ENCODE assay signal across 8 cellular contexts in the genomic region with DNA sequence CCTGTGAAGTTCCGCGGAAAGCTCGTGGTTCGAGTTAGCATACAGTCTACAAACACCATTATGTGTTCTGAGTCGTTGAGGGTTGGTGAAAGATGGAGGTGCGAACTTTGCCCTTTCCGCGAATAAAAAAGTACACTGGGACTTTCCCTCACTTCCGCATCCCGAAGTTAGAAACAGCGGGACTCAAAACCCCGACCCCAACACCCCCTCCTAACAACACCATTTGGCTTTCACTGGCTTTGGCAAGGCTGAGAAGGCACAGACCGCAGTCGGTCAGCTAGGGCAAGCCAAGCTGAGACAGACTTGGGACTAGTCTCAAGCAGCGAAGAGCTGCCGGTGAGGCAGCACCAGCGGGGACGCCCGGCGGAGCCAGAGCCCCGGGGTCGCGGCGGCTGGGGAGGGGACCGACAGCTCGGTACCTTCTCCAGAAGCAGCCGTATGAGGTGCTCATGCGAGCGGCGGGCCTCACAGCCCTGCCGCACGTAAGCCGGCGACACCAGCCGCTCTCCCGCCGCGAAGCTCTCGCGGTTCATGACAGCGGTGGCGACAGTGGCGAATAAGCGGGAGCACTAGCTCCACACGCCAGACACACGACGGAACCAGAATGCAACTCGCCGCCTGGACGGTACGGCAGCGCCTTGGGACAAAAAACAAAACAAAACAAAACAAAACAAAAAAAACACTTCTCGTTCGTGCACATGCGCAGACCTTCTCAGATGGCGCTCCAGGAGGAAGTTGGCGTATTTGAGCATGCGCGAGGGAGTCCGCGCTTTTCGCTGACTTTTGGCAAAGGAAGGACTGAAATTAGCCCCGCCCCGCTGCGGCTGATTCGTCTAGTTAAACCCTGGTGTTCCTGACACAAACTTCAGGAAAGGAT. TPM values are rescaled to one million over a fixed set of nuclear protein-coding genes. Genes with fewer than 3 reads are reported as not detected.
DNase-seq lines count a peak whose midpoint lies in the region; ATAC-seq, FAIRE-seq and TF ChIP-seq lines count a peak whose summit lies in the region.

SEPSECS (minus strand) TSS at position 613 of the 877 bp plus-strand sequence; CDS start at position 533, 80 bp downstream.

- peak; percentile 98 for DNase-seq in EL
- DNase-seq in H54 (ENCODE audit: insufficient read length, low spot score): peak; percentile 49
- peak; percentile 87 for DNase-seq in activated effector memory CD4-positive, alpha-beta T cell treated with Interleukin-2 at 50 U/mL for 16 hours
- peak; percentile 99 for DNase-seq in fibroblast of pulmonary artery (ENCODE audit: low read depth)
- peak; percentile 95 for DNase-seq in natural killer cell treated with Interleukin-12 subunit alpha and Interleukin-12 subunit beta and Interleukin-15 and Interleukin-18, amount 100 ng/mL, for 72 hours (ENCODE audit: low spot score)
- peak; percentile 94 for DNase-seq in stimulated activated naive CD8-positive, alpha-beta T cell treated with anti-CD3 and anti-CD28 coated beads, Interleukin-15, Interleukin-2, amounts not matched to agents 100 U/mL and 50 U/mL, for 24 hours

- peak; percentile 93 to 95 for ATAC-seq in natural killer cell treated with Interleukin-12 subunit alpha and Interleukin-12 subunit beta and Interleukin-15 and Interleukin-18, amount 100 ng/mL, for 72 hours
- peak; percentile 93 for ATAC-seq in stimulated activated naive CD8-positive, alpha-beta T cell treated with anti-CD3 and anti-CD28 coated beads, Interleukin-15, Interleukin-2, amounts not matched to agents 100 U/mL and 50 U/mL, for 24 hours

- H3K4me3 Mint-ChIP-seq in natural killer cell treated with Interleukin-12 subunit alpha and Interleukin-12 subunit beta and Interleukin-15 and Interleukin-18, amount 100 ng/mL, for 72 hours: peak within 1 kb of the TSS; percentile 98

- H3K27me3 Mint-ChIP-seq in natural killer cell treated with Interleukin-12 subunit alpha and Interleukin-12 subunit beta and Interleukin-15 and Interleukin-18, amount 100 ng/mL, for 72 hours: no peaks in the 10 kb centered on the region

- no peaks in the 10 kb centered on the region for H3K27me3 ChIP-seq in Loucy (ENCODE audit: insufficient read depth, low read length, poor library complexity, severe bottlenecking)

- peaks cover 27 to 38% of the 10 kb centered on the region in 2 donors for H3K4me1 Mint-ChIP-seq in natural killer cell treated with Interleukin-12 subunit alpha and Interleukin-12 subunit beta and Interleukin-15 and Interleukin-18, amount 100 ng/mL, for 72 hours (ENCODE audit: low read depth in 2 of 2)

- no peaks in the 10 kb centered on the region for H3K9me3 Mint-ChIP-seq in natural killer cell treated with Interleukin-12 subunit alpha and Interleukin-12 subunit beta and Interleukin-15 and Interleukin-18, amount 100 ng/mL, for 72 hours

- TF ChIP-seq CTCF in Loucy (conservative IDR thresholded peaks at IDR 0.05; ENCODE audit: low read length): no peak
- no peak for TF ChIP-seq CTCF in fibroblast of pulmonary artery (IDR thresholded peaks at IDR 0.05; ENCODE audit: low read length, missing control alignments)

- no peaks in the 10 kb centered on the region for H3F3A ChIP-seq in Loucy (ENCODE audit: low read depth)

- no peaks in the 10 kb centered on the region for H3K9me3 ChIP-seq in Loucy (ENCODE audit: insufficient read depth, low read depth, low read length)

- H3K36me3 Mint-ChIP-seq in natural killer cell treated with Interleukin-12 subunit alpha and Interleukin-12 subunit beta and Interleukin-15 and Interleukin-18, amount 100 ng/mL, for 72 hours: peaks cover 5% of the 10 kb centered on the region

- H3K36me3 ChIP-seq in Loucy (ENCODE audit: insufficient read depth, low read length): no peaks in the 10 kb centered on the region

- H3K27ac Mint-ChIP-seq in natural killer cell treated with Interleukin-12 subunit alpha and Interleukin-12 subunit beta and Interleukin-15 and Interleukin-18, amount 100 ng/mL, for 72 hours: peak within 1 kb of the TSS; percentile 97 to 99

- peak within 1 kb of the TSS; percentile 82 for H2AFZ ChIP-seq in Loucy (ENCODE audit: low read length)

- H3K4me3 ChIP-seq in Loucy (ENCODE audit: low read length, poor library complexity, severe bottlenecking): peak within 1 kb of the TSS; percentile 92
- H3K4me3 ChIP-seq in fibroblast of pulmonary artery (replicated peaks; ENCODE audit: low read depth, low read length): peak within 1 kb of the TSS; percentile 89

- H3K9ac ChIP-seq in Loucy (ENCODE audit: low read depth, low read length, poor library complexity, severe bottlenecking): peak within 1 kb of the TSS; percentile 84

- TF ChIP-seq POLR2A in H54 (IDR thresholded peaks at IDR 0.05; ENCODE audit: low read depth, low read length) (peak; percentile 81), Raji (IDR thresholded peaks at IDR 0.05; ENCODE audit: insufficient read depth, low read depth, low read length) (peak; percentile 91)

- H3K4me1 ChIP-seq in Loucy (ENCODE audit: insufficient read depth, low read length, poor library complexity, severe bottlenecking): peaks cover 36% of the 10 kb centered on the region

- no peaks in the 10 kb centered on the region for H4K20me1 ChIP-seq in Loucy (ENCODE audit: insufficient read depth, low read length, poor library complexity, severe bottlenecking)

- H3K79me2 ChIP-seq in Loucy (ENCODE audit: insufficient read depth, low read length): peaks cover 48% of the 10 kb centered on the region

- H3K4me2 ChIP-seq in Loucy (ENCODE audit: low read depth, low read length, poor library complexity, severe bottlenecking): peak within 1 kb of the TSS; percentile 98

- no peaks in the 10 kb centered on the region for H3K9me2 ChIP-seq in Loucy (replicated peaks; ENCODE audit: low read depth, low read length)

- FAIRE-seq in H54 (lab: Jason Lieb, UNC): peak; percentile 76

RNA-seq across cellular contexts. Expression of gene SEPSECS, which starts in this region (rescaled TPM):
- 10 to 100 TPM; 11.3 to 11.7 TPM for total RNA-seq in natural killer cell treated with Interleukin-12 subunit alpha and Interleukin-12 subunit beta and Interleukin-15 and Interleukin-18, amount 100 ng/mL, for 72 hours

Comparison
In these comparisons a context has a peak if more than half of its experiments do, and no peak if none do; other contexts are left out.
1. Peak in every context shown above with its lines: DNase-seq, ATAC-seq and H3K4me3 ChIP-seq.
2. DNase-seq: peak in every context shown above with its lines; median percentile 99 in fibroblast of pulmonary artery; 98 in EL; 95 in natural killer cell treated with Interleukin-12 subunit alpha and Interleukin-12 subunit beta and Interleukin-15 and Interleukin-18, amount 100 ng/mL, for 72 hours; 94 in stimulated activated naive CD8-positive, alpha-beta T cell treated with anti-CD3 and anti-CD28 coated beads, Interleukin-15, Interleukin-2, amounts not matched to agents 100 U/mL and 50 U/mL, for 24 hours; 87 in activated effector memory CD4-positive, alpha-beta T cell treated with Interleukin-2 at 50 U/mL for 16 hours; 49 in H54.